Comparison of ENCODE assay signal across 21 cellular contexts in genomic region chr3:19221081-19221480, GRCh38.
"Had no signal": no experiment of that assay in that cellular context is flagged by ENCODE, and none has a peak within 500 bp of the region (broad histone marks: within the 10 kb centered on the region; RNA-seq: fewer than 3 reads in every experiment).

No MANE protein-coding gene starts in this region.

- H3K36me3 ChIP-seq: heart right ventricle had no signal

- H3K4me1 Mint-ChIP-seq: activated CD4-positive, alpha-beta memory T cell treated with anti-CD3 and anti-CD28 coated beads, Interleukin-2, amount 10 ng/mL, durations not matched to agents 7 days and 5 days; activated CD8-positive, alpha-beta memory T cell treated with anti-CD3 and anti-CD28 coated beads, Interleukin-2, amount 10 ng/mL, durations not matched to agents 7 days and 5 days; activated naive CD8-positive, alpha-beta T cell treated with anti-CD3 and anti-CD28 coated beads, Interleukin-2, amount 10 ng/mL, durations not matched to agents 7 days and 5 days; nephron progenitor cell had no signal

- H3K27ac ChIP-seq: dorsolateral prefrontal cortex, heart right ventricle had no signal

- H3K27ac Mint-ChIP-seq: activated CD4-positive, alpha-beta memory T cell treated with anti-CD3 and anti-CD28 coated beads, Interleukin-2, amount 10 ng/mL, durations not matched to agents 7 days and 5 days; activated CD8-positive, alpha-beta memory T cell treated with anti-CD3 and anti-CD28 coated beads, Interleukin-2, amount 10 ng/mL, durations not matched to agents 7 days and 5 days; activated naive CD8-positive, alpha-beta T cell treated with anti-CD3 and anti-CD28 coated beads, Interleukin-2, amount 10 ng/mL, durations not matched to agents 7 days and 5 days; activated T-helper 2 cell treated with anti-CD3 and anti-CD28 coated beads, Interferon-gamma antibody, Interleukin-2, Interleukin-4, amounts not matched to agents 10 μg/mL and 5 μg/mL and 100 μg/mL, durations not matched to agents 14 hours and 24 hours and 36 hours; nephron progenitor cell had no signal

- ATAC-seq: activated CD8-positive, alpha-beta memory T cell treated with anti-CD3 and anti-CD28 coated beads, Interleukin-2, amount 10 ng/mL, durations not matched to agents 7 days and 5 days; heart right ventricle had no signal

- H3K9me3 ChIP-seq: heart right ventricle had no signal

- H3K9me3 Mint-ChIP-seq: activated CD4-positive, alpha-beta memory T cell treated with anti-CD3 and anti-CD28 coated beads, Interleukin-2, amount 10 ng/mL, durations not matched to agents 7 days and 5 days; activated naive CD8-positive, alpha-beta T cell treated with anti-CD3 and anti-CD28 coated beads, Interleukin-2, amount 10 ng/mL, durations not matched to agents 7 days and 5 days; activated T-helper 2 cell treated with anti-CD3 and anti-CD28 coated beads, Interferon-gamma antibody, Interleukin-2, Interleukin-4, amounts not matched to agents 10 μg/mL and 5 μg/mL and 100 μg/mL, durations not matched to agents 14 hours and 24 hours and 36 hours; nephron progenitor cell had no signal

- H3K27me3 Mint-ChIP-seq: activated CD8-positive, alpha-beta memory T cell treated with anti-CD3 and anti-CD28 coated beads, Interleukin-2, amount 10 ng/mL, durations not matched to agents 7 days and 5 days; activated naive CD8-positive, alpha-beta T cell treated with anti-CD3 and anti-CD28 coated beads, Interleukin-2, amount 10 ng/mL, durations not matched to agents 7 days and 5 days had no signal

- H3K4me3 ChIP-seq: dorsolateral prefrontal cortex, heart right ventricle had no signal

- DNase-seq: activated CD4-positive, alpha-beta memory T cell treated with anti-CD3 and anti-CD28 coated beads, Interleukin-2, amount 10 ng/mL, durations not matched to agents 7 days and 5 days; activated CD4-positive, alpha-beta T cell treated with anti-CD3 and anti-CD28 coated beads for 48 hours; activated CD4-positive, CD25-positive, alpha-beta regulatory T cell; activated CD8-positive, alpha-beta memory T cell treated with anti-CD3 and anti-CD28 coated beads, Interleukin-2, amount 10 ng/mL, durations not matched to agents 7 days and 5 days; activated naive CD4-positive, alpha-beta T cell treated with Interleukin-2 at 50 U/mL for 16 hours; activated naive CD8-positive, alpha-beta T cell treated with anti-CD3 and anti-CD28 coated beads, Interleukin-2, amount 10 ng/mL, durations not matched to agents 7 days and 5 days; amygdala; central memory CD4-positive, alpha-beta T cell; dorsolateral prefrontal cortex; heart right ventricle; nephron progenitor cell; nucleus accumbens; posterior cingulate gyrus; retina; stimulated activated CD4-positive, alpha-beta T cell treated with anti-CD3 and anti-CD28 coated beads, Interleukin-12 subunit alpha, Interleukin-12 subunit beta, amount 100 ng/mL, for 4 hours; stimulated activated CD4-positive, alpha-beta T cell treated with anti-CD3 and anti-CD28 coated beads, Interleukin-1b, Interleukin-23, amount 100 ng/mL, for 48 hours; stimulated activated CD8-positive, alpha-beta memory T cell treated with anti-CD3 and anti-CD28 coated beads, Interleukin-4, amount 100 ng/mL, for 48 hours; stimulated activated naive CD4-positive, alpha-beta T cell; T-helper 1 cell; T-helper 9 cell had no signal

- H3K36me3 Mint-ChIP-seq: activated CD8-positive, alpha-beta memory T cell treated with anti-CD3 and anti-CD28 coated beads, Interleukin-2, amount 10 ng/mL, durations not matched to agents 7 days and 5 days; activated naive CD8-positive, alpha-beta T cell treated with anti-CD3 and anti-CD28 coated beads, Interleukin-2, amount 10 ng/mL, durations not matched to agents 7 days and 5 days had no signal

- H3K4me3 Mint-ChIP-seq: activated CD4-positive, alpha-beta memory T cell treated with anti-CD3 and anti-CD28 coated beads, Interleukin-2, amount 10 ng/mL, durations not matched to agents 7 days and 5 days; activated CD8-positive, alpha-beta memory T cell treated with anti-CD3 and anti-CD28 coated beads, Interleukin-2, amount 10 ng/mL, durations not matched to agents 7 days and 5 days; activated naive CD8-positive, alpha-beta T cell treated with anti-CD3 and anti-CD28 coated beads, Interleukin-2, amount 10 ng/mL, durations not matched to agents 7 days and 5 days; nephron progenitor cell had no signal

- H3K27me3 ChIP-seq: dorsolateral prefrontal cortex, heart right ventricle had no signal
